ENCODE assay signal across 16 cellular contexts in genomic region chr3:23867400-23867799, GRCh38. TPM values are rescaled to one million over a fixed set of nuclear protein-coding genes. Genes with fewer than 3 reads are reported as not detected.
DNase-seq lines count a peak whose midpoint lies in the region; ATAC-seq and TF ChIP-seq lines count a peak whose summit lies in the region.
"Had no signal": no experiment of that assay in that cellular context is flagged by ENCODE, and none has a peak within 500 bp of the region (broad histone marks: within the 10 kb centered on the region; RNA-seq: fewer than 3 reads in every experiment).

No MANE protein-coding gene starts in this region.

- peaks cover 62% of the 10 kb centered on the region for H3K4me1 Mint-ChIP-seq in HFFc6 (ENCODE audit: low read depth)
- peaks cover 29% of the 10 kb centered on the region for H3K4me1 Mint-ChIP-seq in T-helper 17 cell
- H3K4me1 Mint-ChIP-seq in naive B cell = peaks cover 25 to 44% (median 41%) of the 10 kb centered on the region in 3 donors

- no peaks in the 10 kb centered on the region for H3K9me3 ChIP-seq in T-helper 17 cell (ENCODE audit: control insufficient read depth, low read length, poor library complexity, severe bottlenecking)
- H3K9me3 ChIP-seq: transverse colon had no signal

- H3K36me3 Mint-ChIP-seq in HFFc6 (ENCODE audit: low read depth) (peaks cover 10% of the 10 kb centered on the region; the same call in 1 of the 2 replicates), T-helper 17 cell (ENCODE audit: low read depth) (no peaks in the 10 kb centered on the region), naive B cell (peaks cover 0 to 8% of the 10 kb centered on the region in 2 donors)

- H3K27ac Mint-ChIP-seq in HFFc6 (no peak overlapping the region), T-helper 17 cell (peak overlapping the region; percentile 47), naive B cell (peak overlapping the region in 4 of 6 donors; percentile 19 to 57 (median 51))
- H3K27ac Mint-ChIP-seq: activated T-helper 1 cell treated with anti-CD3 and anti-CD28 coated beads, Interleukin-12 subunit alpha, Interleukin-12 subunit beta, Interleukin-2, Interleukin-4 antibody, amounts not matched to agents 30 ng/mL and 10 ng/mL and 1 ng/mL, durations not matched to agents 14 hours and 24 hours and 36 hours; B cell; stimulated activated naive B cell treated with anti-CD40 and anti-IgM and Interleukin-4, amounts not matched to agents 10 μg/mL and 1 μg/mL and 100 μg/mL, for 72 hours had no signal

- H3K4me3 Mint-ChIP-seq in HFFc6 = no peak overlapping the region
- H3K4me3 Mint-ChIP-seq in T-helper 17 cell = no peak overlapping the region
- H3K4me3 Mint-ChIP-seq in naive B cell = no peak overlapping the region
- H3K4me3 Mint-ChIP-seq: activated T-helper 1 cell treated with anti-CD3 and anti-CD28 coated beads, Interleukin-12 subunit alpha, Interleukin-12 subunit beta, Interleukin-2, Interleukin-4 antibody, amounts not matched to agents 30 ng/mL and 10 ng/mL and 1 ng/mL, durations not matched to agents 14 hours and 24 hours and 36 hours; B cell; stimulated activated naive B cell treated with anti-CD40 and anti-IgM and Interleukin-4, amounts not matched to agents 10 μg/mL and 1 μg/mL and 100 μg/mL, for 72 hours had no signal

- no peak for DNase-seq in GM10248 (ENCODE audit: extremely low spot score)
- DNase-seq in HFFc6 = no peak
- DNase-seq in T-helper 17 cell = no peak
- no peak for DNase-seq in naive B cell
- no peak for DNase-seq in DMS 273 treated with DMSO at 0.1 percent for 48 hours (lab: John Stamatoyannopoulos, UW)
- no peak for DNase-seq in NCI-H2227 treated with DMSO at 0.1 percent for 48 hours (lab: John Stamatoyannopoulos, UW)
- DNase-seq in DMS79 treated with DMSO at 0.1 percent for 48 hours (lab: John Stamatoyannopoulos, UW) = no peak
- DNase-seq in GDM1 (lab: John Stamatoyannopoulos, UW) = no peak
- DNase-seq: activated CD8-positive, alpha-beta memory T cell treated with anti-CD3 and anti-CD28 coated beads for 24 hours; cerebellar nuclear complex; KG1; left ventricle myocardium superior; stimulated activated naive B cell treated with anti-CD40 and anti-IgM and Interleukin-4, amounts not matched to agents 10 μg/mL and 1 μg/mL and 100 μg/mL, for 72 hours; transverse colon had no signal

- ATAC-seq in T-helper 17 cell (no peak), naive B cell (ENCODE audit: low read depth in 2 of 2) (no peak)
- ATAC-seq: left ventricle myocardium superior; stimulated activated naive B cell treated with anti-CD40 and anti-IgM and Interleukin-4, amounts not matched to agents 10 μg/mL and 1 μg/mL and 100 μg/mL, for 72 hours had no signal

- CTCF ChIA-PET in GM10248 (lab: Yijun Ruan, JAX) = interaction anchor here (1.6 to 3.3 kb wide), 2 partner anchors 27 to 33 kb away, joined by 6 to 21 read pairs; no protein-coding TSS in a partner anchor

- H3K9me3 Mint-ChIP-seq in HFFc6 (no peaks in the 10 kb centered on the region), naive B cell (no peaks in the 10 kb centered on the region)
- H3K9me3 Mint-ChIP-seq: activated T-helper 1 cell treated with anti-CD3 and anti-CD28 coated beads, Interleukin-12 subunit alpha, Interleukin-12 subunit beta, Interleukin-2, Interleukin-4 antibody, amounts not matched to agents 30 ng/mL and 10 ng/mL and 1 ng/mL, durations not matched to agents 14 hours and 24 hours and 36 hours; stimulated activated naive B cell treated with anti-CD40 and anti-IgM and Interleukin-4, amounts not matched to agents 10 μg/mL and 1 μg/mL and 100 μg/mL, for 72 hours had no signal

- H3K27me3 Mint-ChIP-seq in HFFc6 (ENCODE audit: insufficient read depth) (no peaks in the 10 kb centered on the region), T-helper 17 cell (no peaks in the 10 kb centered on the region), naive B cell (no peaks in the 10 kb centered on the region)
- H3K27me3 Mint-ChIP-seq: B cell; stimulated activated naive B cell treated with anti-CD40 and anti-IgM and Interleukin-4, amounts not matched to agents 10 μg/mL and 1 μg/mL and 100 μg/mL, for 72 hours had no signal

- POLR2A ChIA-PET in GM10248 (lab: Yijun Ruan, JAX) = interaction anchor here (2.3 kb wide), 1 partner anchor 49 kb away, joined by 7 read pairs; the partner anchor contains the start of genes NKIRAS1 and RPL15

- TF ChIP-seq CTCF in GM10248 (IDR thresholded peaks at IDR 0.05; ENCODE audit: control extremely low read depth, extremely low read depth, low read depth, missing control alignments) (peak; percentile 24), HFFc6 (IDR thresholded peaks at IDR 0.05) (peak; percentile 35; the same call in 1 of the 2 replicates)

RNA-seq across cellular contexts. Expression of gene NKIRAS1, which starts 49.4 kb away (rescaled TPM):
- total RNA-seq in HFFc6 (2021; fragmentation: NEBNext Ultra II Directional; extraction: Animal tissue kit (Norgen Biotek cat#: 25700)) = 10 to 100 TPM; 10.9 to 13.5 (median 11.6) TPM
- total RNA-seq in T-helper 17 cell = 1 to 10 TPM; 2.6 to 2.7 TPM
- polyA plus RNA-seq in naive B cell (ENCODE audit: low read depth in 6 of 6) = 1 to 10 TPM; 5.2 to 7.9 (median 6.2) TPM

RNA-seq across cellular contexts. Expression of gene RPL15, which starts 49.5 kb away (rescaled TPM):
- total RNA-seq in HFFc6 (2021; fragmentation: NEBNext Ultra II Directional; extraction: Animal tissue kit (Norgen Biotek cat#: 25700)) = 1,000 to 10,000 TPM; 1,680 to 2,112 (median 1,953) TPM
- 1,000 to 10,000 TPM; 1,887 to 2,036 TPM for total RNA-seq in T-helper 17 cell
- 1,000 to 10,000 TPM; 5,343 to 7,068 (median 5,837) TPM for polyA plus RNA-seq in naive B cell (ENCODE audit: low read depth in 6 of 6)
